16 cellular contexts compared by ENCODE assay signal in the genomic region with DNA sequence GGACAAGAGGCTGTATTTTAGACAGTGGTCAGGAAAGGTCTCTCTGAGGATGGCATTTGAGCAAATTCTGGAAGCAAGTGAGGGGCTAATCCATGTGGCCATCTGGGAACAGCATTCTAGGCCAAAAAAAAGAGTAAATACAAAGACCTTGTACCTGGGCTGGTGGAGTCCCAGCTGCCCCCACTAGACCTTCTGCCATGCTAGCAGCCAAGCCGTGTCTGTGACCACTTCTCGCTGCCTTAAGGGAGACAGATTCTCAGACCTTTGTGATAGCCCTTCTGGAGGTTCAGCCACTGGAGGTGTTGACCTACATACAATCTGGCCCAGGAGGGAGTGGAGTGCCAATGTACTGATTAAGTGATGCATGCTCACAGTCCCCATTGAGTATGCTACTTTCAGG.
"Had no signal": no experiment of that assay in that cellular context is flagged by ENCODE, and none has a peak within 500 bp of the region (broad histone marks: within the 10 kb centered on the region; RNA-seq: fewer than 3 reads in every experiment).

No MANE protein-coding gene starts in this region.

- H3K36me3 ChIP-seq: sigmoid colon had no signal

- H3K27me3 Mint-ChIP-seq: activated B cell treated with CpG ODN at 0.5 μM for 24 hours had no signal

- H3K4me3 ChIP-seq: body of pancreas, mucosa of descending colon, sigmoid colon, SK-N-MC had no signal

- H3K27ac Mint-ChIP-seq: activated B cell treated with CpG ODN at 0.5 μM for 24 hours; dendritic cell treated with granulocyte-macrophage colony-stimulating factor and Interleukin-4, amounts not matched to agents 40 ng/mL and 50 ng/mL, for 4 days; immature natural killer cell; natural killer cell treated with Interleukin-12 subunit alpha and Interleukin-12 subunit beta and Interleukin-15 and Interleukin-18, amount 100 ng/mL, for 72 hours had no signal

- ATAC-seq: body of pancreas; esophagus mucosa; mucosa of descending colon; natural killer cell treated with Interleukin-12 subunit alpha and Interleukin-12 subunit beta and Interleukin-15 and Interleukin-18, amount 100 ng/mL, for 72 hours had no signal

- H3K36me3 Mint-ChIP-seq: immature natural killer cell; natural killer cell treated with Interleukin-12 subunit alpha and Interleukin-12 subunit beta and Interleukin-15 and Interleukin-18, amount 100 ng/mL, for 72 hours had no signal

- H3K4me1 Mint-ChIP-seq: immature natural killer cell had no signal

- H3K27ac ChIP-seq: body of pancreas, sigmoid colon, SK-N-MC had no signal

- H3K9me3 Mint-ChIP-seq: activated B cell treated with CpG ODN at 0.5 μM for 24 hours; central memory CD8-positive, alpha-beta T cell; dendritic cell treated with granulocyte-macrophage colony-stimulating factor and Interleukin-4, amounts not matched to agents 40 ng/mL and 50 ng/mL, for 4 days; natural killer cell treated with Interleukin-12 subunit alpha and Interleukin-12 subunit beta and Interleukin-15 and Interleukin-18, amount 100 ng/mL, for 72 hours had no signal

- DNase-seq: activated B cell treated with CpG ODN at 0.5 μM for 24 hours; activated gamma-delta T cell; amniotic stem cell; body of pancreas; glutamatergic neuron; immature natural killer cell; mammary epithelial cell; mucosa of descending colon; sigmoid colon; stimulated activated CD4-positive, alpha-beta T cell treated with anti-CD3 and anti-CD28 coated beads, Interleukin-12 subunit alpha, Interleukin-12 subunit beta, amount 100 ng/mL, for 4 hours; T-helper 1 cell had no signal

- H3K9me3 ChIP-seq: body of pancreas, sigmoid colon had no signal

- H3K27me3 ChIP-seq: body of pancreas, sigmoid colon had no signal

- H3K4me1 ChIP-seq: body of pancreas, sigmoid colon had no signal

- H3K4me3 Mint-ChIP-seq: activated B cell treated with CpG ODN at 0.5 μM for 24 hours; central memory CD8-positive, alpha-beta T cell; dendritic cell treated with granulocyte-macrophage colony-stimulating factor and Interleukin-4, amounts not matched to agents 40 ng/mL and 50 ng/mL, for 4 days; immature natural killer cell; natural killer cell treated with Interleukin-12 subunit alpha and Interleukin-12 subunit beta and Interleukin-15 and Interleukin-18, amount 100 ng/mL, for 72 hours had no signal
